In the genomic region with DNA sequence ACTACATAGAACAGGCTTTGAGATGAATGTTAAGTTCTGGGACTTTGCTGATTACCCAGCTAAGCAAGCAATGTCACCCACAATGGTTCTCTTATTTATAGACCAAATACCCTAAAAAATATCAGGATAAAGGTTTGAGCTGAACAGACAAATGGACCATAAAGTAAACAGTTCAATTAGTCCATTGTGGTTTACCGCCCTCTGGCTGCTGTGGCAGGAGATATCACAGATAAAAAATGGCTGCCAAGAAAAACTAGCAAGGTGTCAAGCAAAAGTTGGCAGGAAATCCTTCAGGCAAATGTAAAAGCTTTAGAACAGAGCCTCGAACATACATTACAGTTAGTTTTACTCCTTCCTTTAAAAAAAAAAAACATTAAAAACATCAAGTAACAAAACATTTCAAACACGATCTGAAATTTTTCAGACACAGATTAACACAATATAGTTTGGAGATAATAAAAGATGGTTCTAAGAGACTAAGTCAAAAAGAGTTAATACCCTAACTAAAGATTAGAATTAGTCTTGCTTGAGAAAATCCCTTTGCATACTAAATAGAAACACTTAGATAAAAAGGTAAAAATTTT, we compare ENCODE assay signal across 8 cellular contexts. TPM values are rescaled to one million over a fixed set of nuclear protein-coding genes. Genes with fewer than 3 reads are reported as not detected.
A peak's percentile ranks its signal among the peaks of the same experiment; 100 is the strongest.
DNase-seq lines count a peak whose midpoint lies in the region; ATAC-seq and TF ChIP-seq lines count a peak whose summit lies in the region.

No MANE protein-coding gene starts in this region.

- no peaks in the 10 kb centered on the region for H3K36me3 ChIP-seq in CD8-positive, alpha-beta memory T cell (ENCODE audit: insufficient read depth, low read length)
- 0 out of 4 replicates have a peak, but pooled peaks cover 0 to 3% of the 10 kb centered on the region in 2 experiments for H3K36me3 ChIP-seq in HCT116 (ENCODE audit: control insufficient read depth in 1 of 2, insufficient read depth in 2 of 2, low read length in 2 of 2)
- H3K36me3 ChIP-seq in ovary: no peaks in the 10 kb centered on the region

- H3K4me2 ChIP-seq in HCT116 (ENCODE audit: low read length): no peak overlapping the region

- H3K4me1 Mint-ChIP-seq in CD8-positive, alpha-beta memory T cell: peaks cover 41 to 66% (median 54%) of the 10 kb centered on the region in 3 donors

- RAD21 ChIA-PET in HCT116 (lab: Charles Lee; ENCODE audit: low non-redundant PET in 1 of 2, low total read pairs in 2 of 2, uncharacterized antibody in 2 of 2, unreplicated experiment in 2 of 2): no interaction called here

- H3K4me3 Mint-ChIP-seq in CD8-positive, alpha-beta memory T cell: peak overlapping the region in 6 of 7 donors; percentile 22 to 50 (median 31)

- no TSS peak for BruUV-seq in HCT116 (replicated peaks; lab: Mats Ljungman, UMichigan)

- no peak for TF ChIP-seq POLR2A in HCT116 (IDR thresholded peaks at IDR 0.05; ENCODE audit: borderline replicate concordance, extremely low read depth, insufficient read depth, insufficient read length)
- no peak for TF ChIP-seq POLR2A in ovary (IDR thresholded peaks at IDR 0.05)

- intact Hi-C loops in HCT116 (cut with micrococcal nuclease) (loop anchor here (2.0 kb wide), 1 partner anchor 237 kb away; no protein-coding TSS in a partner anchor), ovary (cut with DNase I) (loop anchor here in 1 of 4 donors (10.0 kb wide), 1 partner anchor 221 kb away; no protein-coding TSS in a partner anchor)

- DNase-seq in CD8-positive, alpha-beta memory T cell: peak; percentile 13 to 69 (median 33)
- DNase-seq in HCT116 (ENCODE audit: low read depth, low spot score) (no peak), NCI-H82 (lab: John Stamatoyannopoulos, UW) (peak; percentile 74), fibroblast of the conjunctiva (ENCODE audit: low read depth) (peak; percentile 48), ovary (peak in 2 of 5 donors; percentile 31 to 51), KG1 (lab: John Stamatoyannopoulos, UW) (no peak)
- DNase-seq in activated T-cell treated with anti-CD3 and anti-CD28 coated beads, Interleukin-2, amount 50 U/mL, for 1 hour: peak; percentile 34

- no peak overlapping the region for H2AFZ ChIP-seq in HCT116 (ENCODE audit: low read depth, low read length, poor library complexity, severe bottlenecking)

- H4K20me1 ChIP-seq in HCT116 (ENCODE audit: insufficient read depth): peaks cover 73% of the 10 kb centered on the region

- peak; percentile 82 for TF ChIP-seq RAD21 in HCT116 (IDR thresholded peaks at IDR 0.05; ENCODE audit: low read depth)

- CTCF ChIA-PET in CD8-positive, alpha-beta memory T cell (lab: Charles Lee): interaction anchor here (0.7 to 1.8 kb wide), 12 partner anchors 9 to 364 kb away, joined by 3 to 6 read pairs (median 4); no protein-coding TSS in a partner anchor
- CTCF ChIA-PET in HCT116 (lab: Charles Lee): interaction anchor here (1.0 to 2.3 kb wide), 5 partner anchors 9 to 221 kb away, joined by 3 to 9 read pairs (median 4); no protein-coding TSS in a partner anchor

- TF ChIP-seq EP300 in ovary (IDR thresholded peaks at IDR 0.05): no peak

- no peaks in the 10 kb centered on the region for H3K27me3 ChIP-seq in CD8-positive, alpha-beta memory T cell (ENCODE audit: insufficient read depth, low read length, poor library complexity, severe bottlenecking)
- H3K27me3 ChIP-seq in HCT116 (ENCODE audit: insufficient read depth, low read length) (no peaks in the 10 kb centered on the region), ovary (no peaks in the 10 kb centered on the region)

- peaks cover 100% of the 10 kb centered on the region for H3K79me2 ChIP-seq in HCT116 (ENCODE audit: insufficient read depth, low read length)

- no peaks in the 10 kb centered on the region for H3K9me3 ChIP-seq in CD8-positive, alpha-beta memory T cell (ENCODE audit: low read length)
- no peaks in the 10 kb centered on the region for H3K9me3 ChIP-seq in HCT116 (ENCODE audit: control insufficient read depth in 1 of 2, insufficient read depth in 1 of 2, low read depth in 1 of 2, low read length in 2 of 2)
- no peaks in the 10 kb centered on the region for H3K9me3 ChIP-seq in ovary

- H3K9ac ChIP-seq in HCT116 (ENCODE audit: low read length): no peak overlapping the region

- H3K27ac ChIP-seq in CD8-positive, alpha-beta memory T cell (ENCODE audit: low read depth, low read length): no peak overlapping the region
- H3K27ac ChIP-seq in HCT116 (ENCODE audit: low read depth, low read length) (no peak overlapping the region), ovary (no peak overlapping the region)

- peaks cover 13% of the 10 kb centered on the region for H3K4me1 ChIP-seq in CD8-positive, alpha-beta memory T cell (ENCODE audit: insufficient read depth, low read length)
- H3K4me1 ChIP-seq in HCT116 (ENCODE audit: control insufficient read depth in 1 of 2, insufficient read depth in 2 of 2, low read length in 2 of 2): peaks cover 12 to 26% of the 10 kb centered on the region in 2 experiments
- H3K4me1 ChIP-seq in ovary (ENCODE audit: insufficient read depth): peaks cover 3% of the 10 kb centered on the region

- no peaks in the 10 kb centered on the region for H3K9me3 Mint-ChIP-seq in CD8-positive, alpha-beta memory T cell

- POLR2A ChIA-PET in CD8-positive, alpha-beta memory T cell (lab: Charles Lee): no interaction called here
- POLR2A ChIA-PET in HCT116 (lab: Charles Lee): interaction anchor here (1.2 kb wide), 1 partner anchor 12 kb away, joined by 4 read pairs; no protein-coding TSS in a partner anchor

- H3K36me3 Mint-ChIP-seq in CD8-positive, alpha-beta memory T cell: peaks cover 0 to 11% (median 2%) of the 10 kb centered on the region in 3 donors

- no peaks in the 10 kb centered on the region for H3K9me2 ChIP-seq in HCT116 (ENCODE audit: insufficient read depth)

- 18 to 24% (median 22%) methylated on average over 3 of the region's 3 CpGs for WGBS in ovary, 3 donors

- ATAC-seq in HCT116 (peak; percentile 73), HG03378 (IDR thresholded peaks at IDR 0.05; ENCODE audit: unreplicated experiment) (no peak)

- peak; percentile 61 to 74 (median 74); a peak in 5 of 6 replicates for TF ChIP-seq CTCF in HCT116 (IDR thresholded peaks at IDR 0.05 in 2 of 3, conservative IDR thresholded peaks at IDR 0.05 in 1 of 3; ENCODE audit: borderline replicate concordance in 1 of 3, insufficient read depth in 1 of 3, low read depth in 2 of 3, low read length in 2 of 3)
- TF ChIP-seq CTCF in ovary (IDR thresholded peaks at IDR 0.05): peak in 2 of 3 donors; percentile 56 to 70

- H3K27ac Mint-ChIP-seq in CD8-positive, alpha-beta memory T cell: peak overlapping the region; percentile 22 to 87 (median 68)

- H3K27me3 Mint-ChIP-seq in CD8-positive, alpha-beta memory T cell: no peaks in the 10 kb centered on the region

- no peak overlapping the region for H3K4me3 ChIP-seq in CD8-positive, alpha-beta memory T cell (ENCODE audit: low read length)
- no peak overlapping the region for H3K4me3 ChIP-seq in HCT116 (replicated peaks in 1 of 2; ENCODE audit: low read depth in 1 of 2, low read length in 2 of 2)
- H3K4me3 ChIP-seq in ovary: no peak overlapping the region

TF ChIP-seq in HCT116, 20 proteins besides CTCF, POLR2A, EP300 and RAD21 (continues in another document):
- TF ChIP-seq FOSL1 (IDR thresholded peaks at IDR 0.05; ENCODE audit: low read depth) (no peak), CEBPB (IDR thresholded peaks at IDR 0.05; ENCODE audit: low read depth) (no peak), JUND (IDR thresholded peaks at IDR 0.05) (no peak), ATF3 (IDR thresholded peaks at IDR 0.05) (no peak), TCF7L2 (IDR thresholded peaks at IDR 0.05; ENCODE audit: borderline replicate concordance, extremely low read depth, insufficient read depth, insufficient read length) (no peak), POLR2AphosphoS5 (IDR thresholded peaks at IDR 0.05; ENCODE audit: low read depth, low read length) (no peak), YY1 (IDR thresholded peaks at IDR 0.05; ENCODE audit: extremely low read depth, insufficient replicate concordance, low read depth, low read length) (peak; percentile 89), SRF (IDR thresholded peaks at IDR 0.05; ENCODE audit: low read depth) (no peak), EGR1 (IDR thresholded peaks at IDR 0.05; ENCODE audit: low read depth) (no peak), ZFX (IDR thresholded peaks at IDR 0.05) (no peak)
- TF ChIP-seq, protein P1, sequence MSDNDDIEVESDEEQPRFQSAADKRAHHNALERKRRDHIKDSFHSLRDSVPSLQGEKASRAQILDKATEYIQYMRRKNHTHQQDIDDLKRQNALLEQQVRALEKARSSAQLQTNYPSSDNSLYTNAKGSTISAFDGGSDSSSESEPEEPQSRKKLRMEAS (IDR thresholded peaks at IDR 0.05): no peak
- TF ChIP-seq, protein P2, sequence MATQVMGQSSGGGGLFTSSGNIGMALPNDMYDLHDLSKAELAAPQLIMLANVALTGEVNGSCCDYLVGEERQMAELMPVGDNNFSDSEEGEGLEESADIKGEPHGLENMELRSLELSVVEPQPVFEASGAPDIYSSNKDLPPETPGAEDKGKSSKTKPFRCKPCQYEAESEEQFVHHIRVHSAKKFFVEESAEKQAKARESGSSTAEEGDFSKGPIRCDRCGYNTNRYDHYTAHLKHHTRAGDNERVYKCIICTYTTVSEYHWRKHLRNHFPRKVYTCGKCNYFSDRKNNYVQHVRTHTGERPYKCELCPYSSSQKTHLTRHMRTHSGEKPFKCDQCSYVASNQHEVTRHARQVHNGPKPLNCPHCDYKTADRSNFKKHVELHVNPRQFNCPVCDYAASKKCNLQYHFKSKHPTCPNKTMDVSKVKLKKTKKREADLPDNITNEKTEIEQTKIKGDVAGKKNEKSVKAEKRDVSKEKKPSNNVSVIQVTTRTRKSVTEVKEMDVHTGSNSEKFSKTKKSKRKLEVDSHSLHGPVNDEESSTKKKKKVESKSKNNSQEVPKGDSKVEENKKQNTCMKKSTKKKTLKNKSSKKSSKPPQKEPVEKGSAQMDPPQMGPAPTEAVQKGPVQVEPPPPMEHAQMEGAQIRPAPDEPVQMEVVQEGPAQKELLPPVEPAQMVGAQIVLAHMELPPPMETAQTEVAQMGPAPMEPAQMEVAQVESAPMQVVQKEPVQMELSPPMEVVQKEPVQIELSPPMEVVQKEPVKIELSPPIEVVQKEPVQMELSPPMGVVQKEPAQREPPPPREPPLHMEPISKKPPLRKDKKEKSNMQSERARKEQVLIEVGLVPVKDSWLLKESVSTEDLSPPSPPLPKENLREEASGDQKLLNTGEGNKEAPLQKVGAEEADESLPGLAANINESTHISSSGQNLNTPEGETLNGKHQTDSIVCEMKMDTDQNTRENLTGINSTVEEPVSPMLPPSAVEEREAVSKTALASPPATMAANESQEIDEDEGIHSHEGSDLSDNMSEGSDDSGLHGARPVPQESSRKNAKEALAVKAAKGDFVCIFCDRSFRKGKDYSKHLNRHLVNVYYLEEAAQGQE (IDR thresholded peaks at IDR 0.05; ENCODE audit: low read depth): no peak

RNA-seq across cellular contexts. Expression of gene MED13L, which starts 41.3 kb away (rescaled TPM):
- 10 to 100 TPM; 49.7 to 53.4 TPM for total RNA-seq in CD8-positive, alpha-beta memory T cell
- polyA plus RNA-seq in CD8-positive, alpha-beta memory T cell: 6.6 TPM
- total RNA-seq in HCT116 (2021; ENCODE audit: unreplicated experiment): 176 TPM
- 36.9 and 42.0 TPM in 2 replicates for polyA plus RNA-seq in HCT116 (2012)
- 100 to 1,000 TPM; 127 to 198 (median 168) TPM for total RNA-seq in ovary
- 10 to 100 TPM; 47.8 to 73.5 TPM for polyA plus RNA-seq in ovary

Comparison
In these comparisons a context has a peak if more than half of its experiments do, and no peak if none do; other contexts are left out.
1. DNase-seq: peak in CD8-positive, alpha-beta memory T cell (5 of 5), NCI-H82 (single experiment), activated T-cell treated with anti-CD3 and anti-CD28 coated beads, Interleukin-2, amount 50 U/mL, for 1 hour (single experiment) and fibroblast of the conjunctiva (single experiment); none in HCT116 (single experiment) and KG1 (single experiment).